ENCODE assay signal across 21 cellular contexts in genomic region chr3:165446555-165446954, GRCh38.
DNase-seq lines count a peak whose midpoint lies in the region; TF ChIP-seq lines count a peak whose summit lies in the region.
"Had no signal": no experiment of that assay in that cellular context is flagged by ENCODE, and none has a peak within 500 bp of the region (broad histone marks: within the 10 kb centered on the region; RNA-seq: fewer than 3 reads in every experiment).

No MANE protein-coding gene starts in this region.

- H3K27me3 ChIP-seq in mammary epithelial cell (ENCODE audit: insufficient read depth, low read length) (no peaks in the 10 kb centered on the region), breast epithelium (no peaks in the 10 kb centered on the region), mesendoderm (ENCODE audit: insufficient read depth, low read length, poor library complexity) (no peaks in the 10 kb centered on the region)
- H3K27me3 ChIP-seq: SJSA1 had no signal

- no peaks in the 10 kb centered on the region for H3K4me1 ChIP-seq in mammary epithelial cell (ENCODE audit: insufficient read depth, low read length)
- no peaks in the 10 kb centered on the region for H3K4me1 ChIP-seq in breast epithelium
- H3K4me1 ChIP-seq in mesendoderm (ENCODE audit: control insufficient read depth, low read depth, low read length), result no peaks in the 10 kb centered on the region
- H3K4me1 ChIP-seq: SJSA1 had no signal

- H3K27ac ChIP-seq in mammary epithelial cell (ENCODE audit: insufficient read depth, low read depth, low read length) (no peak overlapping the region), breast epithelium (no peak overlapping the region), mesendoderm (ENCODE audit: low read depth, low read length) (no peak overlapping the region)
- H3K27ac ChIP-seq: 22Rv1, SJSA1 had no signal

- H3K9me3 Mint-ChIP-seq in activated CD4-positive, alpha-beta T cell treated with anti-CD3 and anti-CD28 coated beads, Interleukin-2, amount 10 ng/mL, durations not matched to agents 24 days and 14 days, result peaks cover 4% of the 10 kb centered on the region

- no peak overlapping the region for H3K18ac ChIP-seq in mesendoderm (ENCODE audit: low read length)

- H3K4me1 Mint-ChIP-seq in activated CD4-positive, alpha-beta T cell treated with anti-CD3 and anti-CD28 coated beads, Interleukin-2, amount 10 ng/mL, durations not matched to agents 24 days and 14 days, result no peaks in the 10 kb centered on the region

- CTCF ChIA-PET in mammary epithelial cell (lab: Charles Lee; ENCODE audit: low non-redundant PET), result no interaction called here

- WGBS in mammary epithelial cell (ENCODE audit: low coverage, missing lambda C conversion rate), result 67% methylated on average over 3 of the region's 3 CpGs
- WGBS in mesendoderm (ENCODE audit: extremely low coverage, insufficient coverage, low lambda C conversion rate), result no CpG with 5 or more reads among the region's 3 CpGs

- DNase-seq in DMS153 (lab: John Stamatoyannopoulos, UW) (peak; percentile 4), DMS153 treated with DMSO at 0.1 percent for 48 hours (lab: John Stamatoyannopoulos, UW; ENCODE audit: unreplicated experiment) (no peak), mammary epithelial cell (no peak), breast epithelium (ENCODE audit: low spot score in 2 of 2) (no peak), RPMI8226 (peak; percentile 49), mesendoderm (peak; percentile 9), NCI-H774 (lab: John Stamatoyannopoulos, UW) (no peak)
- no peak for DNase-seq in activated CD4-positive, alpha-beta T cell treated with anti-CD3 and anti-CD28 coated beads, Interleukin-2, amount 10 ng/mL, durations not matched to agents 24 days and 14 days
- DNase-seq: AML-193; C1 segment of cervical spinal cord; Calu3; CD8-positive, alpha-beta T cell; DMS79 treated with DMSO at 0.1 percent for 48 hours; GOT3; KG1; MV-4-11; NCI-H1417; NCI-H187 treated with DMSO at 0.1 percent for 48 hours; NCI-H226 had no signal

- no peak overlapping the region for H4K8ac ChIP-seq in mesendoderm (ENCODE audit: low read depth, low read length)

- in situ Hi-C loops in mammary epithelial cell (cut with MboI; ENCODE audit: low sequenced_read_pairs in 2 of 2), result no loop called here

- no peaks in the 10 kb centered on the region for H4K20me1 ChIP-seq in mammary epithelial cell (ENCODE audit: insufficient read depth, low read length)

- TF ChIP-seq CTCF in mammary epithelial cell (conservative IDR thresholded peaks at IDR 0.05 in 1 of 2, IDR thresholded peaks at IDR 0.05 in 1 of 2; ENCODE audit: extremely low read depth in 1 of 2, insufficient read depth in 1 of 2, low read depth in 1 of 2, low read length in 2 of 2) (no peak), breast epithelium (IDR thresholded peaks at IDR 0.05) (no peak)

- no peaks in the 10 kb centered on the region for H3K36me3 ChIP-seq in mammary epithelial cell (ENCODE audit: insufficient read depth, low read length)
- no peaks in the 10 kb centered on the region for H3K36me3 ChIP-seq in breast epithelium
- no peaks in the 10 kb centered on the region for H3K36me3 ChIP-seq in mesendoderm (ENCODE audit: control insufficient read depth, insufficient read depth, low read length)
- H3K36me3 ChIP-seq: SJSA1 had no signal

- no peak overlapping the region for H3K9ac ChIP-seq in mammary epithelial cell (ENCODE audit: insufficient read depth, low read length)
- no peak overlapping the region for H3K9ac ChIP-seq in mesendoderm (ENCODE audit: low read length)

- TF ChIP-seq POLR2A in breast epithelium (IDR thresholded peaks at IDR 0.05), result no peak

- H3K23ac ChIP-seq in mesendoderm (ENCODE audit: low read length), result no peak overlapping the region

- H2BK5ac ChIP-seq in mesendoderm (ENCODE audit: low read length), result no peak overlapping the region

- H3K4ac ChIP-seq in mesendoderm (ENCODE audit: low read depth, low read length), result no peak overlapping the region

- H3K27me3 Mint-ChIP-seq in activated CD4-positive, alpha-beta T cell treated with anti-CD3 and anti-CD28 coated beads, Interleukin-2, amount 10 ng/mL, durations not matched to agents 24 days and 14 days, result no peaks in the 10 kb centered on the region

- H2AK5ac ChIP-seq in mesendoderm (ENCODE audit: low read length), result no peak overlapping the region

- H2BK120ac ChIP-seq in mesendoderm (ENCODE audit: low read depth, low read length), result no peak overlapping the region

- H3K9me3 ChIP-seq in mammary epithelial cell (replicated peaks; ENCODE audit: insufficient read depth, low read length), result no peaks in the 10 kb centered on the region
- no peaks in the 10 kb centered on the region for H3K9me3 ChIP-seq in breast epithelium
- H3K9me3 ChIP-seq: SJSA1 had no signal

- H3K4me2 ChIP-seq in mammary epithelial cell (ENCODE audit: insufficient read depth, low read depth, low read length), result no peak overlapping the region
- no peak overlapping the region for H3K4me2 ChIP-seq in mesendoderm (ENCODE audit: low read length)

- no peak overlapping the region for H2BK15ac ChIP-seq in mesendoderm (replicated peaks; ENCODE audit: low read depth)

- H3K79me1 ChIP-seq in mesendoderm (ENCODE audit: low read length), result no peaks in the 10 kb centered on the region

- no peak overlapping the region for H4K5ac ChIP-seq in mesendoderm (ENCODE audit: low read length)

- H3K56ac ChIP-seq in mesendoderm (ENCODE audit: low read length), result no peak overlapping the region

- no peak overlapping the region for H3K4me3 ChIP-seq in mammary epithelial cell (replicated peaks in 1 of 3; ENCODE audit: insufficient read depth in 1 of 3, low read depth in 2 of 3, low read length in 3 of 3)
- H3K4me3 ChIP-seq in breast epithelium, result no peak overlapping the region
- no peak overlapping the region for H3K4me3 ChIP-seq in mesendoderm (ENCODE audit: low read length)
- H3K4me3 ChIP-seq: SJSA1 had no signal

- H3K27ac Mint-ChIP-seq in activated CD4-positive, alpha-beta T cell treated with anti-CD3 and anti-CD28 coated beads, Interleukin-2, amount 10 ng/mL, durations not matched to agents 24 days and 14 days, result no peak overlapping the region
- H3K27ac Mint-ChIP-seq: CD8-positive, alpha-beta T cell had no signal

- dilution Hi-C loops in mammary epithelial cell (cut with HindIII; ENCODE audit: low sequenced_read_pairs), result no loop called here

- H2AFZ ChIP-seq in mammary epithelial cell (ENCODE audit: low read depth, low read length), result peak overlapping the region; percentile 65

- intact Hi-C loops in mammary epithelial cell (cut with micrococcal nuclease), result no loop called here
- intact Hi-C loops in breast epithelium (cut with DNase I; ENCODE audit: low total_unique reads), result no loop called here
- intact Hi-C loops in activated CD4-positive, alpha-beta T cell treated with anti-CD3 and anti-CD28 coated beads, Interleukin-2, amount 10 ng/mL, durations not matched to agents 24 days and 14 days (cut with micrococcal nuclease), result no loop called here

- H3K4me3 Mint-ChIP-seq in activated CD4-positive, alpha-beta T cell treated with anti-CD3 and anti-CD28 coated beads, Interleukin-2, amount 10 ng/mL, durations not matched to agents 24 days and 14 days, result no peak overlapping the region
- H3K4me3 Mint-ChIP-seq: CD8-positive, alpha-beta T cell had no signal

- no peaks in the 10 kb centered on the region for H3K79me2 ChIP-seq in mammary epithelial cell (ENCODE audit: insufficient read depth, low read length)
- no peaks in the 10 kb centered on the region for H3K79me2 ChIP-seq in mesendoderm (ENCODE audit: control insufficient read depth, insufficient read depth, low read length)

- BruUV-seq in mammary epithelial cell (replicated peaks; lab: Mats Ljungman, UMichigan), result no TSS peak

- H3K36me3 Mint-ChIP-seq in activated CD4-positive, alpha-beta T cell treated with anti-CD3 and anti-CD28 coated beads, Interleukin-2, amount 10 ng/mL, durations not matched to agents 24 days and 14 days (ENCODE audit: low read depth), result no peaks in the 10 kb centered on the region
- H3K36me3 Mint-ChIP-seq: CD8-positive, alpha-beta T cell had no signal

Comparison
In these comparisons a context has a peak if more than half of its experiments do, and no peak if none do; other contexts are left out.
1. DNase-seq: peak in DMS153 (single experiment), RPMI8226 (single experiment) and mesendoderm (single experiment); none in DMS153 treated with DMSO at 0.1 percent for 48 hours (single experiment), mammary epithelial cell (single experiment), breast epithelium (0 of 2), activated CD4-positive, alpha-beta T cell treated with anti-CD3 and anti-CD28 coated beads, Interleukin-2, amount 10 ng/mL, durations not matched to agents 24 days and 14 days (single experiment) and NCI-H774 (single experiment).